8 cellular contexts compared by ENCODE assay signal in genomic region chr6:159168536-159169192, GRCh38. TPM values are rescaled to one million over a fixed set of nuclear protein-coding genes. Genes with fewer than 3 reads are reported as not detected.
DNase-seq lines count a peak whose midpoint lies in the region; ATAC-seq, FAIRE-seq and TF ChIP-seq lines count a peak whose summit lies in the region.

No MANE protein-coding gene starts in this region.

- no peaks in the 10 kb centered on the region for H3K9me3 ChIP-seq in T-helper 17 cell (ENCODE audit: control insufficient read depth, low read length, poor library complexity, severe bottlenecking)

- no peak overlapping the region for H3K27ac Mint-ChIP-seq in T-helper 2 cell treated with Interferon-gamma antibody and Interleukin-4, amounts not matched to agents 5 μg/mL and 100 μg/mL, for 36 hours
- H3K27ac Mint-ChIP-seq in T-helper 17 cell (peak overlapping the region; percentile 37), glutamatergic neuron (ENCODE audit: unreplicated experiment) (peak overlapping the region; percentile 73)

- no peak for DNase-seq in T-helper 2 cell treated with Interferon-gamma antibody and Interleukin-4, amounts not matched to agents 5 μg/mL and 100 μg/mL, for 36 hours (ENCODE audit: low spot score)
- DNase-seq in T-helper 2 cell (no peak), T-helper 17 cell (no peak), glutamatergic neuron (peak; percentile 84), posterior vena cava (ENCODE audit: low spot score) (peak; percentile 83), frontal cortex (ENCODE audit: low spot score in 2 of 2) (no peak)
- DNase-seq in stimulated activated naive CD4-positive, alpha-beta T cell (lab: John Stamatoyannopoulos, UW): no peak

- no peaks in the 10 kb centered on the region for H3K36me3 Mint-ChIP-seq in T-helper 2 cell treated with Interferon-gamma antibody and Interleukin-4, amounts not matched to agents 5 μg/mL and 100 μg/mL, for 36 hours (ENCODE audit: low read depth)
- H3K36me3 Mint-ChIP-seq in T-helper 17 cell (ENCODE audit: low read depth): peaks cover 3% of the 10 kb centered on the region
- peaks cover 4% of the 10 kb centered on the region for H3K36me3 Mint-ChIP-seq in glutamatergic neuron (ENCODE audit: unreplicated experiment)

- H3K9me3 Mint-ChIP-seq in T-helper 2 cell treated with Interferon-gamma antibody and Interleukin-4, amounts not matched to agents 5 μg/mL and 100 μg/mL, for 36 hours: no peaks in the 10 kb centered on the region
- H3K9me3 Mint-ChIP-seq in glutamatergic neuron (ENCODE audit: unreplicated experiment): no peaks in the 10 kb centered on the region

- intact Hi-C loops in posterior vena cava (cut with DNase I): no loop called here

- no peak for FAIRE-seq in frontal cortex (lab: Jason Lieb, UNC)

- peaks cover 7% of the 10 kb centered on the region for H3K4me1 Mint-ChIP-seq in T-helper 2 cell treated with Interferon-gamma antibody and Interleukin-4, amounts not matched to agents 5 μg/mL and 100 μg/mL, for 36 hours (ENCODE audit: low read depth)
- H3K4me1 Mint-ChIP-seq in T-helper 17 cell (peaks cover 19% of the 10 kb centered on the region), glutamatergic neuron (ENCODE audit: low read depth, unreplicated experiment) (peaks cover 9% of the 10 kb centered on the region)

- peak; percentile 8 for TF ChIP-seq CTCF in glutamatergic neuron (IDR thresholded peaks at IDR 0.05; ENCODE audit: partially characterized antibody, unreplicated experiment)

- peak overlapping the region; percentile 59 for H3K4me3 Mint-ChIP-seq in T-helper 2 cell treated with Interferon-gamma antibody and Interleukin-4, amounts not matched to agents 5 μg/mL and 100 μg/mL, for 36 hours
- H3K4me3 Mint-ChIP-seq in T-helper 17 cell (peak overlapping the region; percentile 89), glutamatergic neuron (ENCODE audit: unreplicated experiment) (peak overlapping the region; percentile 87)

- ATAC-seq in T-helper 17 cell (peak; percentile 20), HG03378 (IDR thresholded peaks at IDR 0.05; ENCODE audit: unreplicated experiment) (no peak)

- peaks cover 85% of the 10 kb centered on the region for H3K27me3 Mint-ChIP-seq in T-helper 2 cell treated with Interferon-gamma antibody and Interleukin-4, amounts not matched to agents 5 μg/mL and 100 μg/mL, for 36 hours (ENCODE audit: low read depth)
- H3K27me3 Mint-ChIP-seq in T-helper 17 cell (peaks cover 87% of the 10 kb centered on the region), glutamatergic neuron (ENCODE audit: unreplicated experiment) (peaks cover 22% of the 10 kb centered on the region)

RNA-seq across cellular contexts. Expression of gene FNDC1, which starts 0.5 kb away (rescaled TPM):
- total RNA-seq in T-helper 17 cell (not detected), glutamatergic neuron (ENCODE audit: unreplicated experiment) (0.88 TPM), posterior vena cava (1 to 10 TPM; 2.8 to 5.1 TPM), frontal cortex (1.2 TPM)

Comparison
In these comparisons a context has a peak if more than half of its experiments do, and no peak if none do; other contexts are left out.
1. DNase-seq: peak in glutamatergic neuron (single experiment) and posterior vena cava (single experiment); none in T-helper 2 cell treated with Interferon-gamma antibody and Interleukin-4, amounts not matched to agents 5 μg/mL and 100 μg/mL, for 36 hours (single experiment), T-helper 2 cell (0 of 5), T-helper 17 cell (0 of 3), stimulated activated naive CD4-positive, alpha-beta T cell (0 of 6) and frontal cortex (0 of 2).
2. Peak in every context shown above with its lines, with median percentiles within 50 percentile points of each other: H3K4me3 Mint-ChIP-seq.